20 cellular contexts compared by ENCODE assay signal in the genomic region with DNA sequence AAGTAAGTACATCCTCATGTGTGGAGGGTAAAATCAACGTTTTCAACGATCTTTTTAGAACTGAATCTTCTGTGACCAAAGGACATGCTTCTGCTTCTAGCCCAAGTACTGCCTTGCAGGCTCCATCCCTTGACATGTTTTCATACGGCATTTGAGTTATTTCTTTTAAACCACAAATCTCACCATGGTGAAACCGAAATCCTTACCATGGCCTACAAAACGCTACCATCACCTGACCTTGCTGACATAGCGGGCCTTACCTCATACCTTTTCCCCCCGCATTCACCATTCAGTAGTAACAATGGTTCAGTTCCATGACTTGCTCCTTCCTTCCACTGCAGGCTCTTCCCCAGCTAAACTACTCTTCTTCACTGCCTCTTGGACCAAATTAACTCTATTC. TPM values are rescaled to one million over a fixed set of nuclear protein-coding genes. Genes with fewer than 3 reads are reported as not detected.
A peak's percentile ranks its signal among the peaks of the same experiment; 100 is the strongest.
DNase-seq lines count a peak whose midpoint lies in the region; ATAC-seq, FAIRE-seq and TF ChIP-seq lines count a peak whose summit lies in the region.
"Had no signal": no experiment of that assay in that cellular context is flagged by ENCODE, and none has a peak within 500 bp of the region (broad histone marks: within the 10 kb centered on the region; RNA-seq: fewer than 3 reads in every experiment).

No MANE protein-coding gene starts in this region.

- peaks cover 2 to 4% of the 10 kb centered on the region in 2 donors for H3K36me3 Mint-ChIP-seq in activated T-cell treated with anti-CD3 and anti-CD28 coated beads, Interleukin-2, amount 50 U/mL, for 72 hours (ENCODE audit: insufficient read depth in 2 of 2)

- intact Hi-C loops in GM12878 (cut with micrococcal nuclease; ENCODE audit: unreplicated experiment) (no loop called here), sigmoid colon (cut with DNase I) (no loop called here), HepG2 (cut with micrococcal nuclease; ENCODE audit: unreplicated experiment) (no loop called here)

- peak overlapping the region; percentile 1 to 99 for H3K4me3 Mint-ChIP-seq in activated T-cell treated with anti-CD3 and anti-CD28 coated beads, Interleukin-2, amount 50 U/mL, for 72 hours

- peak overlapping the region; percentile 2 for H3K27ac Mint-ChIP-seq in activated T-cell treated with anti-CD3 and anti-CD28 coated beads, Interleukin-2, amount 50 U/mL, for 72 hours

- RAD21 ChIA-PET in GM12878 (lab: Charles Lee; ENCODE audit: unreplicated experiment) = no interaction called here

- H2AFZ ChIP-seq in MM.1S (ENCODE audit: low read length) = no peak overlapping the region
- no peak overlapping the region for H2AFZ ChIP-seq in GM12878 (ENCODE audit: control insufficient read depth, low read depth, low read length)
- no peak overlapping the region for H2AFZ ChIP-seq in HepG2 (ENCODE audit: low read length)

- no peaks in the 10 kb centered on the region for H3K9me3 ChIP-seq in MM.1S (replicated peaks; ENCODE audit: insufficient read depth, low read length)
- no peaks in the 10 kb centered on the region for H3K9me3 ChIP-seq in GM12878 (replicated peaks; ENCODE audit: control insufficient read depth, insufficient read depth, low read length)
- no peaks in the 10 kb centered on the region for H3K9me3 ChIP-seq in sigmoid colon
- H3K9me3 ChIP-seq in HepG2 (ENCODE audit: low read length) = no peaks in the 10 kb centered on the region
- H3K9me3 ChIP-seq: right atrium auricular region had no signal

- no peak for DNase-seq in activated T-cell treated with anti-CD3 and anti-CD28 coated beads, Interleukin-2, amount 50 U/mL, for 72 hours
- no peak for DNase-seq in activated T-cell treated with anti-CD3 and anti-CD28 coated beads, Interleukin-2, amount 50 U/mL, for 1 hour
- DNase-seq in MM.1S (peak; percentile 84), GM12878 (ENCODE audit: low read depth, low spot score) (peak; percentile 15), sigmoid colon (peak; percentile 2), HepG2 (ENCODE audit: low spot score) (no peak)
- DNase-seq: EL, hippocampal formation, kidney, mesendoderm, NCI-H2029, NCI-H510A treated with DMSO at 0.1 percent for 48 hours had no signal

- SMC1A ChIA-PET in GM12878 (lab: Charles Lee; ENCODE audit: uncharacterized antibody, unreplicated experiment) = no interaction called here

- peaks cover 0 to 1% of the 10 kb centered on the region in 2 donors for H3K9me3 Mint-ChIP-seq in activated T-cell treated with anti-CD3 and anti-CD28 coated beads, Interleukin-2, amount 50 U/mL, for 72 hours

- no peaks in the 10 kb centered on the region for H3K27me3 ChIP-seq in MM.1S (replicated peaks; ENCODE audit: insufficient read depth, low read length)
- no peaks in the 10 kb centered on the region for H3K27me3 ChIP-seq in GM12878 (replicated peaks in 1 of 2; ENCODE audit: control insufficient read depth in 2 of 2, insufficient read depth in 2 of 2, low read length in 1 of 2)
- H3K27me3 ChIP-seq in sigmoid colon = no peaks in the 10 kb centered on the region
- no peaks in the 10 kb centered on the region for H3K27me3 ChIP-seq in HepG2 (ENCODE audit: control insufficient read depth in 1 of 2, insufficient read depth in 2 of 2, low read length in 2 of 2)
- H3K27me3 ChIP-seq: right atrium auricular region had no signal

- H4K20me1 ChIP-seq in MM.1S (ENCODE audit: insufficient read depth, low read length) (peaks cover 6% of the 10 kb centered on the region; the same call in 1 of the 2 replicates), GM12878 (ENCODE audit: control insufficient read depth, insufficient read depth) (peaks cover 3% of the 10 kb centered on the region; the same call in 1 of the 2 replicates), HepG2 (ENCODE audit: insufficient read depth, low read length) (peaks cover 8% of the 10 kb centered on the region; the same call in 1 of the 2 replicates)

- ATAC-seq in activated T-cell treated with anti-CD3 and anti-CD28 coated beads, Interleukin-2, amount 50 U/mL, for 72 hours (replicated peaks in 1 of 2) = no peak
- peak; percentile 13 for ATAC-seq in GM12878
- ATAC-seq in HG02642 (IDR thresholded peaks at IDR 0.05; ENCODE audit: poor library complexity, unreplicated experiment) = no peak
- ATAC-seq in HepG2 = no peak
- no peak for ATAC-seq in GM19351 (IDR thresholded peaks at IDR 0.05; ENCODE audit: unreplicated experiment)
- ATAC-seq: HCT116, Right ventricle myocardium inferior had no signal

- H3K4me1 Mint-ChIP-seq in activated T-cell treated with anti-CD3 and anti-CD28 coated beads, Interleukin-2, amount 50 U/mL, for 72 hours (ENCODE audit: low read depth) = peaks cover 72% of the 10 kb centered on the region

- in situ Hi-C loops in GM12878 (cut with MboI) = no loop called here
- in situ Hi-C loops in HepG2 (cut with HindIII; ENCODE audit: extremely low pct_ligation_motif_present, low pct_unique_long_range_greater_than_20kb) = no loop called here

- H3K4me2 ChIP-seq in MM.1S (ENCODE audit: low read depth, low read length) (peak overlapping the region; percentile 17; the same call in 1 of the 2 replicates), GM12878 (ENCODE audit: control insufficient read depth, insufficient read depth) (peak overlapping the region; percentile 11), HepG2 (ENCODE audit: low read depth, low read length) (no peak overlapping the region)

- H3K36me3 ChIP-seq in MM.1S (replicated peaks; ENCODE audit: insufficient read depth, low read length) (0 out of 2 replicates have a peak, but pooled peaks cover 3% of the 10 kb centered on the region), GM12878 (ENCODE audit: control insufficient read depth in 2 of 2, insufficient read depth in 2 of 2, low read length in 1 of 2) (peaks cover 0 to 5% of the 10 kb centered on the region in 2 experiments; a peak in 1 of 4 replicates), sigmoid colon (peaks cover 0 to 6% (median 2%) of the 10 kb centered on the region in 4 donors), HepG2 (replicated peaks in 1 of 2; ENCODE audit: control insufficient read depth in 1 of 2, insufficient read depth in 2 of 2, low read length in 2 of 2) (peaks cover 3 to 7% of the 10 kb centered on the region in 2 experiments; a peak in 3 of 5 replicates)

- TF ChIP-seq EP300 in GM12878 (IDR thresholded peaks at IDR 0.05; ENCODE audit: borderline replicate concordance in 1 of 2, control insufficient read depth in 1 of 2, low read depth in 2 of 2, low read length in 2 of 2) (no peak), sigmoid colon (IDR thresholded peaks at IDR 0.05) (no peak), HepG2 (IDR thresholded peaks at IDR 0.05; ENCODE audit: low read depth in 2 of 2, low read length in 2 of 2) (no peak), HepG2 (CRISPR knock-in tag; IDR thresholded peaks at IDR 0.05; ENCODE audit: borderline replicate concordance) (no peak)

- H3K4me1 ChIP-seq in MM.1S (ENCODE audit: low read length) = peaks cover 15% of the 10 kb centered on the region
- peaks cover 6% of the 10 kb centered on the region; the same call in 1 of the 2 replicates for H3K4me1 ChIP-seq in GM12878 (ENCODE audit: control insufficient read depth, insufficient read depth, low read length)
- peaks cover 0 to 44% (median 35%) of the 10 kb centered on the region in 4 donors for H3K4me1 ChIP-seq in sigmoid colon
- peaks cover 49% of the 10 kb centered on the region for H3K4me1 ChIP-seq in HepG2 (ENCODE audit: insufficient read depth, low read length)

- peaks cover 15% of the 10 kb centered on the region for H3F3A ChIP-seq in MM.1S (ENCODE audit: insufficient read depth, low read length)

- POLR2A ChIA-PET in GM12878 (lab: Charles Lee) (no interaction called here), HepG2 (lab: Yijun Ruan, JAX) (no interaction called here)

- WGBS in GM12878 (ENCODE audit: insufficient coverage, insufficient replicate concordance, low lambda C conversion rate, missing lambda C conversion rate) = 80% methylated on average over 7 of the region's 7 CpGs
- WGBS in sigmoid colon, 2 donors = 86 to 88% methylated on average over 7 of the region's 7 CpGs
- 95% methylated on average over 7 of the region's 7 CpGs for WGBS in HepG2 (ENCODE audit: low lambda C conversion rate)

- no peak for TF ChIP-seq RAD21 in GM12878 (IDR thresholded peaks at IDR 0.05; ENCODE audit: insufficient read depth, low read depth, low read length)
- no peak for TF ChIP-seq RAD21 in HepG2 (CRISPR knock-in tag; IDR thresholded peaks at IDR 0.05)

- H3K9me2 ChIP-seq in MM.1S (replicated peaks; ENCODE audit: insufficient read depth, low read length) = no peaks in the 10 kb centered on the region

- no peaks in the 10 kb centered on the region for H3K27me3 Mint-ChIP-seq in activated T-cell treated with anti-CD3 and anti-CD28 coated beads, Interleukin-2, amount 50 U/mL, for 72 hours (ENCODE audit: low read depth)

- FAIRE-seq in GM12878 (lab: Jason Lieb, UNC) = no peak
- FAIRE-seq in HepG2 (lab: Jason Lieb, UNC) = no peak
- FAIRE-seq: colon, GM19239, kidney had no signal

- H3K4me3 ChIP-seq in MM.1S (ENCODE audit: low read length) (no peak overlapping the region), GM12878 (no peak overlapping the region), sigmoid colon (no peak overlapping the region), HepG2 (replicated peaks in 1 of 3; ENCODE audit: insufficient read depth in 1 of 3, low read depth in 2 of 3, low read length in 3 of 3) (no peak overlapping the region)
- H3K4me3 ChIP-seq: right atrium auricular region had no signal

- H3K9ac ChIP-seq in MM.1S (ENCODE audit: low read length) (no peak overlapping the region), GM12878 (ENCODE audit: control insufficient read depth, insufficient read depth, low read length) (no peak overlapping the region), HepG2 (ENCODE audit: insufficient read depth, low read depth, low read length) (no peak overlapping the region)

- TF ChIP-seq CTCF in MM.1S (IDR thresholded peaks at IDR 0.05; ENCODE audit: low read length) (no peak), GM12878 (IDR thresholded peaks at IDR 0.05 in 2 of 3, conservative IDR thresholded peaks at IDR 0.05 in 1 of 3; ENCODE audit: control insufficient read depth in 2 of 3, extremely low read depth in 1 of 3, insufficient read depth in 1 of 3, low read depth in 3 of 3, low read length in 3 of 3) (no peak), sigmoid colon (IDR thresholded peaks at IDR 0.05) (no peak), HepG2 (CRISPR knock-in tag; IDR thresholded peaks at IDR 0.05) (no peak)

- BruUV-seq in GM12878 (replicated peaks; lab: Mats Ljungman, UMichigan) (no TSS peak), HepG2 (replicated peaks; lab: Mats Ljungman, UMichigan) (no TSS peak)

- CTCF ChIA-PET in GM12878 (lab: Yijun Ruan, JAX) (no interaction called here), HepG2 (lab: Yijun Ruan, JAX; ENCODE audit: low intra/inter-chr PET ratio, low total read pairs) (no interaction called here)

- TF ChIP-seq POLR2A in GM12878 (IDR thresholded peaks at IDR 0.05; ENCODE audit: low read depth, low read length) (no peak), sigmoid colon (IDR thresholded peaks at IDR 0.05) (no peak), HepG2 (IDR thresholded peaks at IDR 0.05; ENCODE audit: insufficient read depth in 1 of 2, low read depth in 2 of 2, low read length in 2 of 2) (no peak)

- H3K27ac ChIP-seq in MM.1S (ENCODE audit: low read length) (no peak overlapping the region; the same call in 1 of the 2 replicates), GM12878 (ENCODE audit: control insufficient read depth, insufficient read depth) (no peak overlapping the region), sigmoid colon (no peak overlapping the region), HepG2 (ENCODE audit: extremely low read length, insufficient read depth, low read length) (no peak overlapping the region)
- H3K27ac ChIP-seq: right atrium auricular region, VCaP had no signal

- H3K79me2 ChIP-seq in MM.1S (ENCODE audit: low read length) (peaks cover 63% of the 10 kb centered on the region), GM12878 (ENCODE audit: control insufficient read depth, insufficient read depth, low read length) (peaks cover 68% of the 10 kb centered on the region), HepG2 (ENCODE audit: insufficient read depth, low read length) (peaks cover 76% of the 10 kb centered on the region)

RNA-seq across cellular contexts. Expression of gene RNF216, which starts 3.5 kb away (rescaled TPM):
- total RNA-seq in activated T-cell treated with anti-CD3 and anti-CD28 coated beads, Interleukin-2, amount 50 U/mL, for 72 hours = 10 to 100 TPM; 44.6 to 45.7 TPM
- 144 and 148 TPM in 2 replicates for total RNA-seq in GM12878 (2013; cell fraction: nucleolus; rRNA removed)
- total RNA-seq in GM12878 (2014; rRNA removed) = 20.1 and 21.3 TPM in 2 replicates
- 19.6 and 20.3 TPM in 2 replicates for total RNA-seq in GM12878 (2014; rRNA removed; fragmentation: Illumina TruSeq; extraction: Trizol)
- 26.0 and 29.5 TPM in 2 replicates for total RNA-seq in GM12878 (2021)
- polyA plus RNA-seq in GM12878 (2011; ENCODE audit: low read depth) = 9.6 TPM
- polyA plus RNA-seq in GM12878 (2011; rRNA removed) = 24.6 and 25.0 TPM in 2 replicates
- 19.0 and 22.6 TPM in 2 replicates for polyA plus RNA-seq in GM12878 (2011; cell fraction: cytosol; rRNA removed)
- polyA plus RNA-seq in GM12878 (2011; cell fraction: nucleus; rRNA removed) = 48.7 and 54.4 TPM in 2 replicates
- 17.0 and 18.8 TPM in 2 replicates for polyA plus RNA-seq in GM12878 (2012)
- polyA plus RNA-seq in GM12878 (2014; fragmentation: Illumina TruSeq; extraction: Trizol) = 20.3 and 24.9 TPM in 2 replicates
- 1 to 10 TPM; 3.6 to 6.3 TPM for polyA plus RNA-seq in GM12878 (2014; fragmentation: Nextera tagmentation; extraction: Ambion mirVana)
- 25.2 and 26.1 TPM in 2 replicates for polyA plus RNA-seq in GM12878 (2014; rRNA removed)
- polyA plus RNA-seq in GM12878 (2016; fragmentation: Nextera tagmentation; extraction: Ambion mirVana) = 10 to 100 TPM; 30.0 to 31.1 TPM
- polyA minus RNA-seq in GM12878 (2011; rRNA and poly(A)+ RNA removed) = 36.9 and 45.2 TPM in 2 replicates
- polyA minus RNA-seq in GM12878 (2011; cell fraction: cytosol; rRNA and poly(A)+ RNA removed) = 15.3 and 16.0 TPM in 2 replicates
- 36.9 and 46.5 TPM in 2 replicates for polyA minus RNA-seq in GM12878 (2011; cell fraction: nucleus; rRNA and poly(A)+ RNA removed)
- total RNA-seq in sigmoid colon = 10 to 100 TPM; 32.1 to 47.6 (median 39.9) TPM
- 10 to 100 TPM in 1 of 3 donors, 1 to 10 TPM in 2; 4.8 to 14.7 (median 6.0) TPM for polyA plus RNA-seq in sigmoid colon
- total RNA-seq in HepG2 (2016; rRNA removed; fragmentation: Illumina TruSeq; extraction: Trizol) = 25.9 and 29.4 TPM in 2 replicates
- total RNA-seq in HepG2 (2016; cell fraction: cytosol; rRNA removed; fragmentation: Illumina TruSeq; extraction: Trizol; ENCODE audit: low read depth) = 11.5 TPM in 2 replicates
- 26.8 TPM in 2 replicates for total RNA-seq in HepG2 (2016; cell fraction: insoluble cytoplasmic fraction; rRNA removed; fragmentation: Illumina TruSeq; extraction: Trizol)
- 11.3 and 11.5 TPM in 2 replicates for total RNA-seq in HepG2 (2016; cell fraction: membrane; rRNA removed; fragmentation: Illumina TruSeq; extraction: Trizol)
- total RNA-seq in HepG2 (2016; cell fraction: nucleus; rRNA removed; fragmentation: Illumina TruSeq; extraction: Trizol) = 32.0 and 34.9 TPM in 2 replicates
- 26.3 and 29.9 TPM in 2 replicates for polyA plus RNA-seq in HepG2 (2011; rRNA removed)
- 12.8 and 13.0 TPM in 2 replicates for polyA plus RNA-seq in HepG2 (2011; cell fraction: cytosol; rRNA removed)
- polyA plus RNA-seq in HepG2 (2011; cell fraction: nucleus; rRNA removed) = 93.5 and 108 TPM in 2 replicates
- polyA plus RNA-seq in HepG2 (2012) = 21.1 and 27.6 TPM in 2 replicates
- polyA plus RNA-seq in HepG2 (2016; cell fraction: cytosol; fragmentation: Illumina TruSeq; extraction: Trizol; ENCODE audit: low read depth) = 0.68 and 1.1 TPM in 2 replicates
- polyA plus RNA-seq in HepG2 (2016; cell fraction: insoluble cytoplasmic fraction; fragmentation: Illumina TruSeq; extraction: Trizol; ENCODE audit: low read depth) = 15.4 and 19.9 TPM in 2 replicates
- polyA plus RNA-seq in HepG2 (2016; cell fraction: membrane; fragmentation: Illumina TruSeq; extraction: Trizol; ENCODE audit: low read depth) = 1.9 and 2.4 TPM in 2 replicates
- polyA plus RNA-seq in HepG2 (2016; cell fraction: nucleus; fragmentation: Illumina TruSeq; extraction: Trizol; ENCODE audit: insufficient read depth, low read depth) = 31.3 and 33.3 TPM in 2 replicates
- polyA minus RNA-seq in HepG2 (2011; rRNA and poly(A)+ RNA removed; ENCODE audit: low replicate concordance) = 28.8 and 31.6 TPM in 2 replicates
- polyA minus RNA-seq in HepG2 (2011; cell fraction: cytosol; rRNA and poly(A)+ RNA removed) = 16.4 and 20.3 TPM in 2 replicates
- 51.5 and 65.4 TPM in 2 replicates for polyA minus RNA-seq in HepG2 (2011; cell fraction: nucleus; rRNA and poly(A)+ RNA removed)

Comparison
In these comparisons a context has a peak if more than half of its experiments do, and no peak if none do; other contexts are left out.
1. DNase-seq: peak in MM.1S (single experiment), GM12878 (single experiment) and sigmoid colon (single experiment); none in activated T-cell treated with anti-CD3 and anti-CD28 coated beads, Interleukin-2, amount 50 U/mL, for 72 hours (0 of 2), activated T-cell treated with anti-CD3 and anti-CD28 coated beads, Interleukin-2, amount 50 U/mL, for 1 hour (single experiment) and HepG2 (single experiment).